8 cellular contexts compared by ENCODE assay signal in genomic region chr2:65228249-65228750, GRCh38. TPM values are rescaled to one million over a fixed set of nuclear protein-coding genes. Genes with fewer than 3 reads are reported as not detected.
DNase-seq lines count a peak whose midpoint lies in the region; ATAC-seq and TF ChIP-seq lines count a peak whose summit lies in the region.

No MANE protein-coding gene starts in this region.

- no peak for TF ChIP-seq CTCF in AG04449 (IDR thresholded peaks at IDR 0.05; ENCODE audit: insufficient read depth, low read length, missing control alignments)
- TF ChIP-seq CTCF in GM13976 (IDR thresholded peaks at IDR 0.05; ENCODE audit: borderline replicate concordance, control extremely low read depth, extremely low read depth, insufficient read depth, missing control alignments): no peak

- H3K4me1 ChIP-seq in rectal smooth muscle tissue (ENCODE audit: control insufficient read depth, insufficient read depth, low read length): peaks cover 7% of the 10 kb centered on the region

- peak overlapping the region; percentile 93 for H3K9ac ChIP-seq in rectal smooth muscle tissue (ENCODE audit: low read length)

- peaks cover 38% of the 10 kb centered on the region for H3K4me1 Mint-ChIP-seq in activated naive CD4-positive, alpha-beta T cell treated with anti-CD3 and anti-CD28 coated beads, Interleukin-2, amount 50 U/mL, for 24 hours

- ATAC-seq in HG02885 (IDR thresholded peaks at IDR 0.05; ENCODE audit: poor library complexity, unreplicated experiment) (peak; percentile 28), left cardiac atrium (peak; percentile 62 to 70)

- peak overlapping the region; percentile 89 for H3K27ac Mint-ChIP-seq in activated naive CD4-positive, alpha-beta T cell treated with anti-CD3 and anti-CD28 coated beads, Interleukin-2, amount 50 U/mL, for 24 hours

- peaks cover 13% of the 10 kb centered on the region for H3K36me3 Mint-ChIP-seq in activated naive CD4-positive, alpha-beta T cell treated with anti-CD3 and anti-CD28 coated beads, Interleukin-2, amount 50 U/mL, for 24 hours

- intact Hi-C loops in left cardiac atrium (cut with DNase I): no loop called here

- H3K27me3 ChIP-seq in rectal smooth muscle tissue (ENCODE audit: control insufficient read depth, insufficient read depth, low read length): no peaks in the 10 kb centered on the region

- in situ Hi-C loops in GM13976 (cut with MboI; ENCODE audit: low sequenced_read_pairs, unreplicated experiment): no loop called here

- H3K27ac ChIP-seq in rectal smooth muscle tissue (ENCODE audit: low read depth, low read length): peak overlapping the region; percentile 96

- H3K4me3 ChIP-seq in AG04449 (ENCODE audit: low read depth, low read length) (peak overlapping the region; percentile 92), rectal smooth muscle tissue (ENCODE audit: low read length) (peak overlapping the region; percentile 92)

- POLR2A ChIA-PET in AG04449 (lab: Yijun Ruan, JAX): interaction anchor here (0.6 kb wide), 1 partner anchor 13 kb away, joined by 3 read pairs; no protein-coding TSS in a partner anchor

- H3K36me3 ChIP-seq in rectal smooth muscle tissue (ENCODE audit: control insufficient read depth, insufficient read depth, low read length): no peaks in the 10 kb centered on the region

- CTCF ChIA-PET in AG04449 (lab: Yijun Ruan, JAX): no interaction called here

- H3K4me3 Mint-ChIP-seq in activated naive CD4-positive, alpha-beta T cell treated with anti-CD3 and anti-CD28 coated beads, Interleukin-2, amount 50 U/mL, for 24 hours: peak overlapping the region; percentile 98

- no peaks in the 10 kb centered on the region for H3K9me3 Mint-ChIP-seq in activated naive CD4-positive, alpha-beta T cell treated with anti-CD3 and anti-CD28 coated beads, Interleukin-2, amount 50 U/mL, for 24 hours

- DNase-seq in AG04449 (ENCODE audit: low read depth, low spot score) (no peak), GM13976 (ENCODE audit: low spot score) (peak; percentile 63), NCI-H526 treated with DMSO at 0.1 percent for 48 hours (lab: John Stamatoyannopoulos, UW) (peak; percentile 24), left cardiac atrium (no peak), 8988T (no peak)

- H3K27me3 Mint-ChIP-seq in activated naive CD4-positive, alpha-beta T cell treated with anti-CD3 and anti-CD28 coated beads, Interleukin-2, amount 50 U/mL, for 24 hours: no peaks in the 10 kb centered on the region

RNA-seq across cellular contexts. Expression of gene ACTR2, which starts 0.7 kb away (rescaled TPM):
- total RNA-seq in left cardiac atrium: 100 to 1,000 TPM; 130 to 145 TPM

Comparison
In these comparisons a context has a peak if more than half of its experiments do, and no peak if none do; other contexts are left out.
1. DNase-seq: peak in GM13976 (single experiment) and NCI-H526 treated with DMSO at 0.1 percent for 48 hours (single experiment); none in AG04449 (single experiment), left cardiac atrium (single experiment) and 8988T (single experiment).